In the genomic region with DNA sequence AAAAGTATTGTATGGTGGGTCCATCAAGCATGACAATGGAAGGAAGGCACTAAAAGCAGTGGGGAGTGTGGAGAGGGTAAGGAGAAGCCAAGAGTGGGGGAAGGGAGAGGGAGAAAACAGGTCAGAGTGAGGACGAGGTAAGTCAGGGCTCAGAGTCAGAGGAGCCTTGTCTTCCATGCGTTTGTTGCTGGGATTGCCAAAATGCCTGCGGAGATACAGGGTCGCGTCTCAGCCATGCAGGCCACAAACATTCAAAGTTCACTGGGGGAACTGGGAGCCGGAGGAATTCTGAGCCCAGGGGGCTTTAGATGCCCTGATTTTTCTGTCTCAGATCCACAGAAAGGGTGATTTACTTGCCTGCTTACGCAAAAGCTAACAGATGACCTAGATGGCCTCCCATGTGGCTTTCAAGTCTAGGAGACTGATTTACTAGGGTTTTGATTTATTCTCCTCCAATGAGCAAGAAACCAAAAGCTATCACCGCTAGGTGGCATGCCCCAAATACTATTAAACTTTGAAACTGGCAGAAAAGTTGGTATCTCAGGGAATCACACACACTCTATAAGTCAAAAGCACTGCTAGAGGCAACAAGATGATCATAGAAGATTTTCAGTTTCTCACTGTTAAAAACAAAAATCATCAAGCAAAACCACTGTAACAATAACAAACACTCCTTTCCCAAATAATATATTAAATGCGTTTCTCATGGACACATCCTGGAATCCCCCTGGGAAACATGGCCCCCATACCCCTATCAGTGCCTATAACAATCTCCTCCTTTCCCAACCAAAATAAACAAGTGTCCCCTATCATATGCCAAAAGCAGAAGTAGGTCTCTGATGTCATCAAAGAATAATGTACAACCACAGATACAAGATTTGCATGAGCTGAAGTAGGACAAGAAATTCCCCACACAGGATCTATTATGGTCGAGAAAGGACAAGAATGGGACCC, we compare ENCODE assay signal across 8 cellular contexts. TPM values are rescaled to one million over a fixed set of nuclear protein-coding genes. Genes with fewer than 3 reads are reported as not detected.
DNase-seq lines count a peak whose midpoint lies in the region; ATAC-seq and TF ChIP-seq lines count a peak whose summit lies in the region.

No MANE protein-coding gene starts in this region.

- DNase-seq in ELF-1 (ENCODE audit: low read depth, low spot score) = peak; percentile 93
- DNase-seq in HS-27A (ENCODE audit: low read depth) = peak; percentile 51
- peak; percentile 71 for DNase-seq in RPMI7951 (ENCODE audit: low read depth)
- DNase-seq in activated naive CD4-positive, alpha-beta T cell treated with anti-CD3 and anti-CD28 coated beads, Interleukin-2, amount 50 U/mL, for 72 hours (ENCODE audit: low spot score in 2 of 2) = peak in 1 of 2 donors; percentile 63
- DNase-seq in Right ventricle myocardium superior = no peak
- DNase-seq in prostate gland (ENCODE audit: low spot score) = peak; percentile 69
- DNase-seq in NCI-H1048 (lab: John Stamatoyannopoulos, UW) = no peak

- H3K27me3 ChIP-seq in prostate gland (replicated peaks; ENCODE audit: insufficient read depth) = no peaks in the 10 kb centered on the region

- TF ChIP-seq POLR2A in prostate gland (IDR thresholded peaks at IDR 0.05) = no peak

- H3K36me3 Mint-ChIP-seq in activated naive CD4-positive, alpha-beta T cell treated with anti-CD3 and anti-CD28 coated beads, Interleukin-2, amount 50 U/mL, for 72 hours = peaks cover 0 to 11% of the 10 kb centered on the region in 2 donors

- ATAC-seq in GM21423 (IDR thresholded peaks at IDR 0.05; ENCODE audit: unreplicated experiment) = peak; percentile 70
- peak; percentile 86 to 88 for ATAC-seq in activated naive CD4-positive, alpha-beta T cell treated with anti-CD3 and anti-CD28 coated beads, Interleukin-2, amount 50 U/mL, for 72 hours
- peak; percentile 93 for ATAC-seq in Right ventricle myocardium superior (ENCODE audit: poor library complexity)

- intact Hi-C loops in Right ventricle myocardium superior (cut with DNase I) (loop anchor here (5.0 kb wide), 1 partner anchor 328 kb away; a partner anchor contains a TSS), prostate gland (cut with DNase I) (loop anchor here (5.0 kb wide), 1 partner anchor 328 kb away; a partner anchor contains a TSS)

- H3K36me3 ChIP-seq in prostate gland = no peaks in the 10 kb centered on the region

- no peaks in the 10 kb centered on the region for H3K4me1 ChIP-seq in prostate gland (replicated peaks)

- peaks cover 0 to 8% of the 10 kb centered on the region in 2 donors for H3K9me3 Mint-ChIP-seq in activated naive CD4-positive, alpha-beta T cell treated with anti-CD3 and anti-CD28 coated beads, Interleukin-2, amount 50 U/mL, for 72 hours

- H3K4me3 ChIP-seq in prostate gland = no peak overlapping the region

- 36% methylated on average over 10 of the region's 10 CpGs for WGBS in prostate gland

- peak; percentile 35 to 81 (median 66) for TF ChIP-seq CTCF in prostate gland (IDR thresholded peaks at IDR 0.05)

- H3K27ac Mint-ChIP-seq in activated naive CD4-positive, alpha-beta T cell treated with anti-CD3 and anti-CD28 coated beads, Interleukin-2, amount 50 U/mL, for 72 hours = peak overlapping the region in 1 of 2 donors; percentile 4

- H3K27ac ChIP-seq in prostate gland = no peak overlapping the region

- no peaks in the 10 kb centered on the region for H3K9me3 ChIP-seq in prostate gland

RNA-seq across cellular contexts. Expression of a gene that starts 26.6 kb away (rescaled TPM):
- 7.7 and 8.7 TPM in 2 replicates for total RNA-seq in RPMI7951 (2014; rRNA removed; shearing (Covaris generic))
- 10 to 100 TPM; 20.7 to 38.3 TPM for total RNA-seq in activated naive CD4-positive, alpha-beta T cell treated with anti-CD3 and anti-CD28 coated beads, Interleukin-2, amount 50 U/mL, for 72 hours
- total RNA-seq in Right ventricle myocardium superior (7.3 TPM), prostate gland (10 to 100 TPM; 12.4 to 18.9 TPM)

Comparison
In these comparisons a context has a peak if more than half of its experiments do, and no peak if none do; other contexts are left out.
1. DNase-seq: peak in ELF-1 (single experiment), HS-27A (single experiment), RPMI7951 (single experiment) and prostate gland (single experiment); none in Right ventricle myocardium superior (single experiment) and NCI-H1048 (single experiment).
2. Peak in every context shown above with its lines, with median percentiles within 50 percentile points of each other: ATAC-seq.